22 cellular contexts compared by ENCODE assay signal in the genomic region with DNA sequence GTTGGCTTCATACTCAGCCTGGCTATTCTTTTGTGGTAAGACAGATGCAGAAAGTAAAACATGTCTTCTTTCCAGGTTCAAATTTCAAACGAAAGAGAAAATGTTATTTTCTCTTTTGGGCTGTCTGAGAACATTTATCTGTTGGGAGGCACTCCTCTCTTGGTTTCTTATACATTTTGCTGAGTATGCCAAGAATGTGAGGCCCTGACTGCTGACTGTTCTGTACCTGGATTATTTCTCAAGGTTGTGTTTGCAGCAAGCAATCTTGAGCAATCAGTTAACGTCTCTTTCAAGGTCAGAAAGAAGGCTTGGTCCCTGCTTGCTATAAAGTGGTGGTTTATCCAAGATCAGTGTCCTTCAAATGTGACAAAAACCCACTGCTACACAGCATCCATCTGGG. TPM values are rescaled to one million over a fixed set of nuclear protein-coding genes. Genes with fewer than 3 reads are reported as not detected.
"Had no signal": no experiment of that assay in that cellular context is flagged by ENCODE, and none has a peak within 500 bp of the region (broad histone marks: within the 10 kb centered on the region; RNA-seq: fewer than 3 reads in every experiment).

No MANE protein-coding gene starts in this region.

- H3K4me1 ChIP-seq: tibial artery, upper lobe of right lung, vagina had no signal

- H3K9me3 ChIP-seq: neutrophil, tibial artery, upper lobe of right lung, vagina had no signal

- H3K4me3 ChIP-seq: coronary artery, tibial artery, upper lobe of right lung, vagina had no signal

- H3K27me3 Mint-ChIP-seq: stimulated activated memory B cell treated with anti-CD40 and anti-IgM and Interleukin-4, amounts not matched to agents 10 μg/mL and 1 μg/mL and 100 μg/mL, for 72 hours had no signal

- H3K27me3 ChIP-seq: tibial artery, vagina had no signal

- DNase-seq: effector CD4-positive, alpha-beta T cell; foreskin melanocyte; head of caudate nucleus; hippocampal formation; kidney glomerular epithelial cell; mesendoderm; naive thymus-derived CD4-positive, alpha-beta T cell; nephron progenitor cell; right cardiac atrium; stimulated activated CD4-positive, alpha-beta T cell treated with anti-CD3 and anti-CD28 coated beads, Interleukin-4, amount 100 ng/mL, for 1 hour; stimulated activated CD8-positive, alpha-beta memory T cell treated with anti-CD3 and anti-CD28 coated beads, Interleukin-4, amount 100 ng/mL, for 48 hours; tibial artery; upper lobe of right lung had no signal

- H3K36me3 ChIP-seq: neutrophil, tibial artery, upper lobe of right lung, vagina had no signal

- H3K4me3 Mint-ChIP-seq: naive thymus-derived CD4-positive, alpha-beta T cell; nephron progenitor cell; stimulated activated memory B cell treated with anti-CD40 and anti-IgM and Interleukin-4, amounts not matched to agents 10 μg/mL and 1 μg/mL and 100 μg/mL, for 72 hours; stimulated activated naive CD8-positive, alpha-beta T cell treated with anti-CD3 and anti-CD28 coated beads, Interleukin-15, Interleukin-2, amounts not matched to agents 100 ng/mL and 50 ng/mL, for 24 hours had no signal

- H3K27ac Mint-ChIP-seq: naive thymus-derived CD4-positive, alpha-beta T cell; nephron progenitor cell; progenitor cell of endocrine pancreas; stimulated activated memory B cell treated with anti-CD40 and anti-IgM and Interleukin-4, amounts not matched to agents 10 μg/mL and 1 μg/mL and 100 μg/mL, for 72 hours; stimulated activated naive CD8-positive, alpha-beta T cell treated with anti-CD3 and anti-CD28 coated beads, Interleukin-15, Interleukin-2, amounts not matched to agents 100 ng/mL and 50 ng/mL, for 24 hours had no signal

- H3K9me3 Mint-ChIP-seq: nephron progenitor cell; stimulated activated memory B cell treated with anti-CD40 and anti-IgM and Interleukin-4, amounts not matched to agents 10 μg/mL and 1 μg/mL and 100 μg/mL, for 72 hours; stimulated activated naive CD8-positive, alpha-beta T cell treated with anti-CD3 and anti-CD28 coated beads, Interleukin-15, Interleukin-2, amounts not matched to agents 100 ng/mL and 50 ng/mL, for 24 hours had no signal

- ATAC-seq: naive thymus-derived CD4-positive, alpha-beta T cell; right cardiac atrium; stimulated activated memory B cell treated with anti-CD40 and anti-IgM and Interleukin-4, amounts not matched to agents 10 μg/mL and 1 μg/mL and 100 μg/mL, for 72 hours; upper lobe of right lung had no signal

- H3K36me3 Mint-ChIP-seq: naive thymus-derived CD4-positive, alpha-beta T cell; stimulated activated memory B cell treated with anti-CD40 and anti-IgM and Interleukin-4, amounts not matched to agents 10 μg/mL and 1 μg/mL and 100 μg/mL, for 72 hours had no signal

- H3K27ac ChIP-seq: coronary artery, neutrophil, tibial artery, upper lobe of right lung, vagina had no signal

- H3K4me1 Mint-ChIP-seq: naive thymus-derived CD4-positive, alpha-beta T cell; nephron progenitor cell; stimulated activated memory B cell treated with anti-CD40 and anti-IgM and Interleukin-4, amounts not matched to agents 10 μg/mL and 1 μg/mL and 100 μg/mL, for 72 hours had no signal

RNA-seq across cellular contexts. Expression of a gene that starts 9.8 kb away (rescaled TPM):
- total RNA-seq: dermis microvascular lymphatic vessel endothelial cell; mononuclear cell; naive thymus-derived CD4-positive, alpha-beta T cell; osteocyte had no signal
- polyA plus RNA-seq: naive thymus-derived CD4-positive, alpha-beta T cell had no signal

RNA-seq across cellular contexts. Expression of a gene that starts 38.4 kb away (rescaled TPM):
- total RNA-seq: mononuclear cell; naive thymus-derived CD4-positive, alpha-beta T cell; osteocyte had no signal
- polyA plus RNA-seq: naive thymus-derived CD4-positive, alpha-beta T cell had no signal
